In the genomic region with DNA sequence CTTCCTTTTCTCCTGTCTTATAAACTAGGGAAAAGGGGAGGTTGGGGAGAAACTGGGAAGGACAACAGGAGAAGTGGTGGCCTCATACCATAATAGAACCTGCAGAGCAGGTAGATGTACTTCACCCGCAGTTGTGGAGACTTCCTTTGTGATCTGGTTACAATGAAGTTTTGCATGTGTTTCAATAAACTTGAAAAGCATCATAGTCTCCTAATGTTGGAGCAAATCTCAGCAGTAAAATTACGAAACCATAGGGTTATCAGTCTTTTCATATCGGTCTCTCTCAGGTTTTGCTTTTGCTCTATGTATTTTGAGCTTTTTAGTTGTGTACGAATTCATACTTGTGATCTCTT, we compare ENCODE assay signal across 8 cellular contexts. TPM values are rescaled to one million over a fixed set of nuclear protein-coding genes. Genes with fewer than 3 reads are reported as not detected.
DNase-seq lines count a peak whose midpoint lies in the region; ATAC-seq and TF ChIP-seq lines count a peak whose summit lies in the region.

No MANE protein-coding gene starts in this region.

- POLR2A ChIA-PET in WTC11 (lab: Charles Lee): interaction anchor here (0.8 kb wide), 1 partner anchor 31 kb away, joined by 3 read pairs; a partner anchor contains a TSS

- peaks cover 12% of the 10 kb centered on the region for H3K4me1 Mint-ChIP-seq in activated T-cell treated with anti-CD3 and anti-CD28 coated beads, Interleukin-2, amount 50 U/mL, for 4 hours (ENCODE audit: low read depth)
- peaks cover 25% of the 10 kb centered on the region for H3K4me1 Mint-ChIP-seq in WTC11
- H3K4me1 Mint-ChIP-seq in stimulated activated naive CD8-positive, alpha-beta T cell treated with anti-CD3 and anti-CD28 coated beads, Interleukin-15, amount 100 ng/mL, for 72 hours: peaks cover 42% of the 10 kb centered on the region

- peaks cover 2% of the 10 kb centered on the region for H3K27me3 Mint-ChIP-seq in activated T-cell treated with anti-CD3 and anti-CD28 coated beads, Interleukin-2, amount 50 U/mL, for 4 hours (ENCODE audit: low read depth)
- H3K27me3 Mint-ChIP-seq in WTC11 (ENCODE audit: low read depth): peaks cover 5% of the 10 kb centered on the region
- peaks cover 23% of the 10 kb centered on the region for H3K27me3 Mint-ChIP-seq in stimulated activated naive CD8-positive, alpha-beta T cell treated with anti-CD3 and anti-CD28 coated beads, Interleukin-15, amount 100 ng/mL, for 72 hours

- 44 to 53% methylated on average over 4 of the region's 4 CpGs for WGBS in upper lobe of left lung, 2 donors

- no peak overlapping the region for H3K27ac Mint-ChIP-seq in WTC11
- H3K27ac Mint-ChIP-seq in stimulated activated naive CD8-positive, alpha-beta T cell treated with anti-CD3 and anti-CD28 coated beads, Interleukin-15, amount 100 ng/mL, for 72 hours: no peak overlapping the region

- peak overlapping the region; percentile 87 for H3K4me3 Mint-ChIP-seq in activated T-cell treated with anti-CD3 and anti-CD28 coated beads, Interleukin-2, amount 50 U/mL, for 4 hours
- peak overlapping the region; percentile 89 for H3K4me3 Mint-ChIP-seq in WTC11
- H3K4me3 Mint-ChIP-seq in stimulated activated naive CD8-positive, alpha-beta T cell treated with anti-CD3 and anti-CD28 coated beads, Interleukin-15, amount 100 ng/mL, for 72 hours: peak overlapping the region; percentile 81 to 83

- no peaks in the 10 kb centered on the region for H3K9me3 Mint-ChIP-seq in activated T-cell treated with anti-CD3 and anti-CD28 coated beads, Interleukin-2, amount 50 U/mL, for 4 hours
- peaks cover 4% of the 10 kb centered on the region; the same call in 1 of the 2 replicates for H3K9me3 Mint-ChIP-seq in WTC11
- H3K9me3 Mint-ChIP-seq in stimulated activated naive CD8-positive, alpha-beta T cell treated with anti-CD3 and anti-CD28 coated beads, Interleukin-15, amount 100 ng/mL, for 72 hours: no peaks in the 10 kb centered on the region

- no peak for TF ChIP-seq EP300 in upper lobe of left lung (IDR thresholded peaks at IDR 0.05)

- no peaks in the 10 kb centered on the region for H3K9me3 ChIP-seq in iPS-18c (ENCODE audit: control insufficient read depth, insufficient read depth, low read length)
- H3K9me3 ChIP-seq in upper lobe of left lung: no peaks in the 10 kb centered on the region

- H3K36me3 ChIP-seq in upper lobe of left lung: no peaks in the 10 kb centered on the region

- H3K27me3 ChIP-seq in upper lobe of left lung: no peaks in the 10 kb centered on the region

- H3K36me3 Mint-ChIP-seq in activated T-cell treated with anti-CD3 and anti-CD28 coated beads, Interleukin-2, amount 50 U/mL, for 4 hours (ENCODE audit: insufficient read depth): no peaks in the 10 kb centered on the region
- H3K36me3 Mint-ChIP-seq in WTC11: peaks cover 4% of the 10 kb centered on the region

- TF ChIP-seq POLR2A in upper lobe of left lung (IDR thresholded peaks at IDR 0.05): no peak

- DNase-seq in activated T-cell treated with anti-CD3 and anti-CD28 coated beads, Interleukin-2, amount 50 U/mL, for 4 hours: no peak
- no peak for DNase-seq in activated T-cell treated with anti-CD3 and anti-CD28 coated beads for 4 hours
- DNase-seq in WTC11 (ENCODE audit: low spot score): no peak
- DNase-seq in stimulated activated naive CD8-positive, alpha-beta T cell treated with anti-CD3 and anti-CD28 coated beads, Interleukin-15, amount 100 ng/mL, for 72 hours: no peak
- DNase-seq in upper lobe of left lung: no peak
- no peak for DNase-seq in NCI-H2029 (lab: John Stamatoyannopoulos, UW)

- H3K4me3 ChIP-seq in iPS-18c (ENCODE audit: insufficient read depth, low read depth, low read length): peak overlapping the region; percentile 32; the same call in 1 of the 2 replicates
- peak overlapping the region in 2 of 4 donors; percentile 69 to 85 for H3K4me3 ChIP-seq in upper lobe of left lung

- CTCF ChIA-PET in WTC11 (lab: Charles Lee): interaction anchor here (0.7 to 1.5 kb wide), 6 partner anchors 12 to 368 kb away, joined by 3 to 5 read pairs (median 4); a partner anchor contains a TSS

- H3K4me1 ChIP-seq in upper lobe of left lung: peaks cover 7 to 13% (median 11%) of the 10 kb centered on the region in 4 donors

- no peak for ATAC-seq in activated T-cell treated with anti-CD3 and anti-CD28 coated beads, Interleukin-2, amount 50 U/mL, for 4 hours
- ATAC-seq in WTC11 (no peak), upper lobe of left lung (ENCODE audit: low FRiP score in 2 of 2) (no peak), HG03108 (IDR thresholded peaks at IDR 0.05; ENCODE audit: unreplicated experiment) (no peak)
- no peak for ATAC-seq in stimulated activated naive CD8-positive, alpha-beta T cell treated with anti-CD3 and anti-CD28 coated beads, Interleukin-15, amount 100 ng/mL, for 72 hours

- TF ChIP-seq CTCF in WTC11 (IDR thresholded peaks at IDR 0.05) (no peak), upper lobe of left lung (IDR thresholded peaks at IDR 0.05) (no peak)

- H3K27ac ChIP-seq in upper lobe of left lung: no peak overlapping the region

TF ChIP-seq in WTC11, 78 proteins besides CTCF, POLR2A, EP300 and RAD21:
- TF ChIP-seq MXD4 (CRISPR knock-in tag; IDR thresholded peaks at IDR 0.05; ENCODE audit: borderline replicate concordance): no peak
- TF ChIP-seq, protein P1, sequence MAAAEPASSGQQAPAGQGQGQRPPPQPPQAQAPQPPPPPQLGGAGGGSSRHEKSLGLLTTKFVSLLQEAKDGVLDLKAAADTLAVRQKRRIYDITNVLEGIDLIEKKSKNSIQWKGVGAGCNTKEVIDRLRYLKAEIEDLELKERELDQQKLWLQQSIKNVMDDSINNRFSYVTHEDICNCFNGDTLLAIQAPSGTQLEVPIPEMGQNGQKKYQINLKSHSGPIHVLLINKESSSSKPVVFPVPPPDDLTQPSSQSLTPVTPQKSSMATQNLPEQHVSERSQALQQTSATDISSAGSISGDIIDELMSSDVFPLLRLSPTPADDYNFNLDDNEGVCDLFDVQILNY (CRISPR knock-in tag; IDR thresholded peaks at IDR 0.05): no peak

RNA-seq across cellular contexts. Expression of a gene that starts 30.5 kb away (rescaled TPM):
- under 1 TPM; 0.60 to 0.76 (median 0.63) TPM for total RNA-seq in activated T-cell treated with anti-CD3 and anti-CD28 coated beads, Interleukin-2, amount 50 U/mL, for 4 hours
- total RNA-seq in WTC11 (2021) (8.0 to 8.8 TPM (median 8.6 TPM) in 3 replicates), upper lobe of left lung (1 to 10 TPM in 5 of 6 donors, under 1 TPM in 1; 0.30 to 1.3 (median 1.1) TPM)
